ENCODE assay signal across 19 cellular contexts in the genomic region with DNA sequence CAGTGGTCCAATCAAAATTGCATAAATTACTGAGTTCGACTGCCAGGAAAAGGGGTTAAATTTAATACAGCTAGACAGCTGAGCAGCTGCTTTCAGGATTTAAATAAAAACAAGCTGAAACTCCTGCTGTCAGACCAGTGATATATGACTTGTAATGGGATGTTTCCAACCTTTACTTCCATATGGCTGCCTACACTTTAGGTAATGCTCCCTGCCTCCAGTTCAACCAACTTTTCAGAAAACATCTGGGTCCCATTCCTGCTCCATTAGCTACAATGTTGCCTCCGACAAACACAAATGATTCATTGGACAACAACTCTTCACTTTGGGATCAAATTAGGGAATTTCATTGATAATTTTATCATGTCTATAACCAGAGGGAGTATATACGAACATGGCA.
"Had no signal": no experiment of that assay in that cellular context is flagged by ENCODE, and none has a peak within 500 bp of the region (broad histone marks: within the 10 kb centered on the region; RNA-seq: fewer than 3 reads in every experiment).

No MANE protein-coding gene starts in this region.

- H3K9me3 ChIP-seq: lower lobe of right lung, vagina had no signal

- H3K27ac ChIP-seq: coronary artery, esophagus squamous epithelium, lower lobe of right lung, vagina had no signal

- H3K36me3 ChIP-seq: esophagus squamous epithelium, lower lobe of right lung, vagina had no signal

- DNase-seq: activated CD4-positive, alpha-beta T cell treated with anti-CD3 and anti-CD28 coated beads for 1 hour; activated CD4-positive, alpha-beta T cell treated with anti-CD3 and anti-CD28 coated beads, Interleukin-2, amount 50 U/mL, for 1 hour; activated CD8-positive, alpha-beta T cell treated with anti-CD3 and anti-CD28 coated beads, Interleukin-2, amount 10 ng/mL, durations not matched to agents 7 days and 5 days; activated gamma-delta T cell; activated naive CD4-positive, alpha-beta T cell treated with anti-CD3 and anti-CD28 coated beads, Interleukin-2, amount 50 U/mL, for 16 hours; activated naive CD8-positive, alpha-beta T cell treated with anti-CD3 and anti-CD28 coated beads, Interleukin-2, amount 50 U/mL, for 24 hours; cerebellar nuclear complex; endodermal cell; esophagus squamous epithelium; left colon; lower lobe of right lung; naive thymus-derived CD4-positive, alpha-beta T cell; occipital lobe; small intestine; stimulated activated CD4-positive, alpha-beta T cell treated with anti-CD3 and anti-CD28 coated beads, Interleukin-15, amount 100 ng/mL, for 24 hours had no signal

- H3K27me3 ChIP-seq: esophagus squamous epithelium, vagina had no signal

- H3K4me3 ChIP-seq: coronary artery, esophagus squamous epithelium, lower lobe of right lung, vagina had no signal

- H3K4me1 ChIP-seq: esophagus squamous epithelium, lower lobe of right lung, vagina had no signal

- ATAC-seq: activated CD8-positive, alpha-beta T cell treated with anti-CD3 and anti-CD28 coated beads, Interleukin-2, amount 10 ng/mL, durations not matched to agents 7 days and 5 days; activated naive CD8-positive, alpha-beta T cell treated with anti-CD3 and anti-CD28 coated beads, Interleukin-2, amount 50 U/mL, for 24 hours; left colon; lower lobe of right lung; naive thymus-derived CD4-positive, alpha-beta T cell; sciatic nerve; stimulated activated memory B cell treated with anti-CD40 and anti-IgM and Interleukin-4, amounts not matched to agents 10 μg/mL and 1 μg/mL and 100 μg/mL, for 72 hours had no signal
